12 cellular contexts compared by ENCODE assay signal in the genomic region with DNA sequence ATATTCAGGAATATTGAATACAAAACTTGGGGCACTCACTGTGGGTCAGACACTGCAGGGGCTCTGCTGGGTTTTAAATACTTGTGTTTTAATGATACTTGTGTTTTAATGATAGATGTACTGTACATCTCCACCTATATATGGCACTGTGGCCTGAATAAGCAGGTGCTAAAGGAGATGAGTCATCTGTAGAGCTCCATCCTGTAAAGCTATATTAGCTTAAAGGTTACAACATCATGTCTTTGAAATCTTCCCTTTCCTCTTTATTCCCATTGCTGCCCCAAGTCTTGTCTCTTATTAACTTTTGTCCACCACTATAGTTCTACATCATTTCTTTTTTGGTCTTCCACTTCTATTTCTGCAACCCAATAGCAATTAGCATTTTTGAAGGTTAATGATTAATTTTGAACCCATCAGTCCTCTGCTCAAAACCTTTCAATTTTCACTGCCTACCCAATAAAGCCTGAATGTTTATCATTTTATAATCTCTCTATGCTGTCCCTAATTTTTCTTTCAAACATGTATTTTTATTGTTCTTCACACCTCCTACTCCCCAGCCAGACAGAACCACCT.
DNase-seq lines count a peak whose midpoint lies in the region; ATAC-seq and FAIRE-seq lines count a peak whose summit lies in the region.
"Had no signal": no experiment of that assay in that cellular context is flagged by ENCODE, and none has a peak within 500 bp of the region (broad histone marks: within the 10 kb centered on the region; RNA-seq: fewer than 3 reads in every experiment).

No MANE protein-coding gene starts in this region.

- peaks cover 2% of the 10 kb centered on the region for H3K27me3 Mint-ChIP-seq in activated CD4-positive, alpha-beta memory T cell treated with anti-CD3 and anti-CD28 coated beads, Interleukin-2, amount 10 ng/mL, durations not matched to agents 7 days and 5 days
- H3K27me3 Mint-ChIP-seq: CD4-positive, CD25-positive, alpha-beta regulatory T cell had no signal

- DNase-seq in epithelial cell of prostate (ENCODE audit: low read depth, low spot score) (peak; percentile 8), HTR-8/SVneo (ENCODE audit: insufficient read length, low spot score) (no peak), NCI-H2029 (lab: John Stamatoyannopoulos, UW) (no peak), NCI-H1930 (lab: John Stamatoyannopoulos, UW) (no peak)
- DNase-seq in activated CD4-positive, alpha-beta memory T cell treated with anti-CD3 and anti-CD28 coated beads, Interleukin-2, amount 10 ng/mL, durations not matched to agents 7 days and 5 days, result no peak
- DNase-seq: CD4-positive, CD25-positive, alpha-beta regulatory T cell; left ventricle myocardium inferior had no signal

- POLR2A ChIA-PET in activated CD4-positive, alpha-beta memory T cell treated with anti-CD3 and anti-CD28 coated beads, Interleukin-2, amount 10 ng/mL, durations not matched to agents 7 days and 5 days (lab: Charles Lee), result no interaction called here

- no peak overlapping the region for H3K27ac ChIP-seq in epithelial cell of prostate
- H3K27ac ChIP-seq: left ventricle myocardium inferior, parathyroid adenoma had no signal

- H3K4me3 Mint-ChIP-seq in activated CD4-positive, alpha-beta memory T cell treated with anti-CD3 and anti-CD28 coated beads, Interleukin-2, amount 10 ng/mL, durations not matched to agents 7 days and 5 days, result no peak overlapping the region
- H3K4me3 Mint-ChIP-seq: CD4-positive, CD25-positive, alpha-beta regulatory T cell had no signal

- CTCF ChIA-PET in activated CD4-positive, alpha-beta memory T cell treated with anti-CD3 and anti-CD28 coated beads, Interleukin-2, amount 10 ng/mL, durations not matched to agents 7 days and 5 days (lab: Charles Lee), result no interaction called here

- H3K9me3 Mint-ChIP-seq in activated CD4-positive, alpha-beta memory T cell treated with anti-CD3 and anti-CD28 coated beads, Interleukin-2, amount 10 ng/mL, durations not matched to agents 7 days and 5 days, result no peaks in the 10 kb centered on the region

- peak; percentile 92 for ATAC-seq in GM18867 (IDR thresholded peaks at IDR 0.05; ENCODE audit: unreplicated experiment)
- ATAC-seq in GM21723 (IDR thresholded peaks at IDR 0.05; ENCODE audit: unreplicated experiment), result peak; percentile 75
- ATAC-seq in HG03354 (IDR thresholded peaks at IDR 0.05; ENCODE audit: poor library complexity, severe bottlenecking, unreplicated experiment), result peak; percentile 96

- H3K36me3 Mint-ChIP-seq in activated CD4-positive, alpha-beta memory T cell treated with anti-CD3 and anti-CD28 coated beads, Interleukin-2, amount 10 ng/mL, durations not matched to agents 7 days and 5 days (ENCODE audit: low read depth), result no peaks in the 10 kb centered on the region
- H3K36me3 Mint-ChIP-seq: CD4-positive, CD25-positive, alpha-beta regulatory T cell had no signal

- no peak for FAIRE-seq in HTR-8/SVneo (lab: Jason Lieb, UNC)
- FAIRE-seq: GM12892 had no signal

- H3K4me1 Mint-ChIP-seq in activated CD4-positive, alpha-beta memory T cell treated with anti-CD3 and anti-CD28 coated beads, Interleukin-2, amount 10 ng/mL, durations not matched to agents 7 days and 5 days, result no peaks in the 10 kb centered on the region
- H3K4me1 Mint-ChIP-seq: CD4-positive, CD25-positive, alpha-beta regulatory T cell had no signal

- no peak overlapping the region for H3K27ac Mint-ChIP-seq in activated CD4-positive, alpha-beta memory T cell treated with anti-CD3 and anti-CD28 coated beads, Interleukin-2, amount 10 ng/mL, durations not matched to agents 7 days and 5 days
- H3K27ac Mint-ChIP-seq: CD4-positive, CD25-positive, alpha-beta regulatory T cell had no signal
